ENCODE assay signal across 1 cellular context in genomic region chr9:129968690-129969485, GRCh38.
TF ChIP-seq lines count a peak whose summit lies in the region.

No MANE protein-coding gene starts in this region.

TF ChIP-seq in K562, 482 proteins besides CTCF, POLR2A, EP300 and RAD21 (continued from another document):
- TF ChIP-seq ZNF318 (IDR thresholded peaks at IDR 0.05; ENCODE audit: borderline replicate concordance in 1 of 2, low read depth in 1 of 2) (peak in 1 of 2 experiments; percentile 33; a peak in 1 of 4 replicates), ZNF146 (CRISPR knock-in tag; IDR thresholded peaks at IDR 0.05; ENCODE audit: unreplicated experiment) (no peak), CHD4 (IDR thresholded peaks at IDR 0.05; ENCODE audit: insufficient read depth, insufficient replicate concordance, low read depth, low read length, poor library complexity, severe bottlenecking) (no peak), PKNOX1 (IDR thresholded peaks at IDR 0.05) (peak; percentile 77), PBX2 (CRISPR knock-in tag; IDR thresholded peaks at IDR 0.05; ENCODE audit: low read depth) (no peak), PBX2 (tag; conservative IDR thresholded peaks at IDR 0.05; ENCODE audit: low read depth) (peak; percentile 81), ZZZ3 (IDR thresholded peaks at IDR 0.05) (no peak), ESRRA (IDR thresholded peaks at IDR 0.05; ENCODE audit: borderline replicate concordance, low read depth) (no peak), ZNF589 (CRISPR knock-in tag; IDR thresholded peaks at IDR 0.05; ENCODE audit: low read depth) (0 out of 2 replicates have a peak, but pooled peaks have one; percentile 24), RUNX1 (IDR thresholded peaks at IDR 0.05; ENCODE audit: low read depth) (no peak), ARID1B (IDR thresholded peaks at IDR 0.05) (peak; percentile 56), STAT5A (IDR thresholded peaks at IDR 0.05; ENCODE audit: borderline replicate concordance, low read length) (peak; percentile 26; the same call in 1 of the 2 replicates), SMARCE1 (IDR thresholded peaks at IDR 0.05) (peak; percentile 79; the same call in 1 of the 2 replicates), FOXA3 (CRISPR knock-in tag; conservative IDR thresholded peaks at IDR 0.05 in 1 of 2, IDR thresholded peaks at IDR 0.05 in 1 of 2) (peak in 1 of 2 experiments; percentile 88; a peak in 2 of 4 replicates), JUN (IDR thresholded peaks at IDR 0.05; ENCODE audit: borderline replicate concordance, low read depth, low read length) (0 out of 2 replicates have a peak, but pooled peaks have one; percentile 9), JUN (CRISPR knock-in tag; IDR thresholded peaks at IDR 0.05; ENCODE audit: borderline replicate concordance) (no peak), KDM1A (IDR thresholded peaks at IDR 0.05) (peak; percentile 18 to 42; a peak in 1 of 4 replicates), SMARCA4 (IDR thresholded peaks at IDR 0.05) (0 out of 2 replicates have a peak, but pooled peaks have one; percentile 20), XRCC4 (IDR thresholded peaks at IDR 0.05; ENCODE audit: extremely low read depth, insufficient read depth, insufficient read length) (no peak), ZNF354B (CRISPR knock-in tag; IDR thresholded peaks at IDR 0.05) (no peak), THRAP3 (IDR thresholded peaks at IDR 0.05; ENCODE audit: borderline replicate concordance) (no peak), KLF10 (CRISPR knock-in tag; IDR thresholded peaks at IDR 0.05) (no peak), EGR1 (conservative IDR thresholded peaks at IDR 0.05) (0 out of 2 replicates have a peak, but pooled peaks have one; percentile 12), GTF2A2 (tag; IDR thresholded peaks at IDR 0.05) (no peak), NCOA2 (IDR thresholded peaks at IDR 0.05; ENCODE audit: partially characterized antibody in 2 of 2) (no peak), HDAC1 (IDR thresholded peaks at IDR 0.05) (0 out of 4 replicates have a peak, but pooled peaks of 1 of the 2 experiments have one; percentile 29), ARID4B (CRISPR knock-in tag; IDR thresholded peaks at IDR 0.05) (no peak), HMBOX1 (IDR thresholded peaks at IDR 0.05) (peak; percentile 95), KDM5B (IDR thresholded peaks at IDR 0.05; ENCODE audit: insufficient replicate concordance, low read depth, low read length) (no peak), SOX6 (IDR thresholded peaks at IDR 0.05) (peak; percentile 89)
